In genomic region chr1:229710746-229711145, GRCh38 we compare ENCODE assay signal across 1 cellular context.
TF ChIP-seq lines count a peak whose summit lies in the region.

No MANE protein-coding gene starts in this region.

TF ChIP-seq in Ishikawa, 13 proteins besides CTCF, POLR2A, EP300 and RAD21 (continued from another document):
- no peak for TF ChIP-seq FOXM1 (IDR thresholded peaks at IDR 0.05; ENCODE audit: borderline replicate concordance, low read depth)
TF ChIP-seq in Ishikawa: peak in this region for 0.
